18 cellular contexts compared by ENCODE assay signal in genomic region chr21:46063734-46064680, GRCh38. TPM values are rescaled to one million over a fixed set of nuclear protein-coding genes. Genes with fewer than 3 reads are reported as not detected.
DNase-seq lines count a peak whose midpoint lies in the region; ATAC-seq, FAIRE-seq and TF ChIP-seq lines count a peak whose summit lies in the region.
"Had no signal": no experiment of that assay in that cellular context is flagged by ENCODE, and none has a peak within 500 bp of the region (broad histone marks: within the 10 kb centered on the region; RNA-seq: fewer than 3 reads in every experiment).

No MANE protein-coding gene starts in this region.

- intact Hi-C loops in cardiac septum (cut with DNase I) = loop anchor here (10.0 kb wide), 1 partner anchor 89 kb away; no protein-coding TSS in a partner anchor
- intact Hi-C loops in heart right ventricle (cut with DNase I) = loop anchor here in 2 of 10 donors (5.0 kb wide), 2 partner anchors 37 to 48 kb away; no protein-coding TSS in a partner anchor
- intact Hi-C loops in kidney (cut with DNase I) = no loop called here
- intact Hi-C loops in activated CD8-positive, alpha-beta T cell treated with anti-CD3 and anti-CD28 coated beads for 36 hours (cut with micrococcal nuclease) = no loop called here

- H3K9ac ChIP-seq in kidney (ENCODE audit: low read length in 2 of 2) = no peak overlapping the region

- H3K9me3 ChIP-seq in heart right ventricle (peaks cover 0 to 26% (median 0%) of the 10 kb centered on the region in 11 donors), kidney (ENCODE audit: control insufficient read depth in 1 of 2, low read length in 2 of 2) (peaks cover 2 to 9% of the 10 kb centered on the region in 2 donors)
- H3K9me3 ChIP-seq: neutrophil had no signal

- H3K36me3 ChIP-seq in heart right ventricle (no peaks in the 10 kb centered on the region), kidney (ENCODE audit: control insufficient read depth in 1 of 2, insufficient read depth in 2 of 2, low read length in 2 of 2) (no peaks in the 10 kb centered on the region)
- H3K36me3 ChIP-seq: neutrophil had no signal

- H3K27me3 ChIP-seq in heart right ventricle = peaks cover 0 to 16% (median 4%) of the 10 kb centered on the region in 7 donors

- TF ChIP-seq CTCF in heart right ventricle (IDR thresholded peaks at IDR 0.05) (no peak), kidney (IDR thresholded peaks at IDR 0.05; ENCODE audit: borderline replicate concordance, extremely low read depth, insufficient read depth) (no peak), progenitor cell of endocrine pancreas (IDR thresholded peaks at IDR 0.05; ENCODE audit: unreplicated experiment) (no peak)
- TF ChIP-seq CTCF in activated CD8-positive, alpha-beta T cell treated with anti-CD3 and anti-CD28 coated beads for 36 hours (IDR thresholded peaks at IDR 0.05) = no peak

- H3K27me3 Mint-ChIP-seq in progenitor cell of endocrine pancreas = peaks cover 27% of the 10 kb centered on the region
- H3K27me3 Mint-ChIP-seq in activated CD8-positive, alpha-beta T cell treated with anti-CD3 and anti-CD28 coated beads for 36 hours = peaks cover 14% of the 10 kb centered on the region

- CTCF ChIA-PET in activated CD8-positive, alpha-beta T cell treated with anti-CD3 and anti-CD28 coated beads for 36 hours (lab: Charles Lee) = no interaction called here

- no peak overlapping the region for H3K27ac Mint-ChIP-seq in progenitor cell of endocrine pancreas
- H3K27ac Mint-ChIP-seq in activated CD8-positive, alpha-beta T cell treated with anti-CD3 and anti-CD28 coated beads for 36 hours = no peak overlapping the region
- H3K27ac Mint-ChIP-seq: dendritic cell treated with granulocyte-macrophage colony-stimulating factor and Interleukin-4, amounts not matched to agents 40 ng/mL and 50 ng/mL, for 4 days; memory B cell had no signal

- H3K9me3 Mint-ChIP-seq in progenitor cell of endocrine pancreas (ENCODE audit: low read depth) = peaks cover 16% of the 10 kb centered on the region
- H3K9me3 Mint-ChIP-seq in activated CD8-positive, alpha-beta T cell treated with anti-CD3 and anti-CD28 coated beads for 36 hours = peaks cover 7% of the 10 kb centered on the region

- H3K36me3 Mint-ChIP-seq in progenitor cell of endocrine pancreas (ENCODE audit: insufficient read depth) = no peaks in the 10 kb centered on the region
- H3K36me3 Mint-ChIP-seq in activated CD8-positive, alpha-beta T cell treated with anti-CD3 and anti-CD28 coated beads for 36 hours (ENCODE audit: low read depth) = no peaks in the 10 kb centered on the region
- H3K36me3 Mint-ChIP-seq: memory B cell had no signal

- no peak overlapping the region for H3K4me3 ChIP-seq in heart right ventricle
- H3K4me3 ChIP-seq in kidney (ENCODE audit: low read length in 2 of 2) = no peak overlapping the region
- H3K4me3 ChIP-seq: K562 had no signal

- no peak overlapping the region for H3K4me3 Mint-ChIP-seq in progenitor cell of endocrine pancreas (ENCODE audit: low read depth)
- no peak overlapping the region for H3K4me3 Mint-ChIP-seq in activated CD8-positive, alpha-beta T cell treated with anti-CD3 and anti-CD28 coated beads for 36 hours
- H3K4me3 Mint-ChIP-seq: dendritic cell treated with granulocyte-macrophage colony-stimulating factor and Interleukin-4, amounts not matched to agents 40 ng/mL and 50 ng/mL, for 4 days; memory B cell had no signal

- H3K4me1 ChIP-seq in heart right ventricle = peaks cover 15 to 53% (median 36%) of the 10 kb centered on the region in 9 donors
- peaks cover 0 to 13% of the 10 kb centered on the region in 2 donors for H3K4me1 ChIP-seq in kidney (ENCODE audit: control insufficient read depth in 1 of 2, insufficient read depth in 1 of 2, low read depth in 1 of 2, low read length in 2 of 2)

- H3K4me1 Mint-ChIP-seq in progenitor cell of endocrine pancreas (ENCODE audit: low read depth) = peaks cover 11% of the 10 kb centered on the region
- H3K4me1 Mint-ChIP-seq in activated CD8-positive, alpha-beta T cell treated with anti-CD3 and anti-CD28 coated beads for 36 hours (ENCODE audit: low read depth) = peaks cover 52% of the 10 kb centered on the region
- H3K4me1 Mint-ChIP-seq: memory B cell had no signal

- ATAC-seq in heart right ventricle (no peak), HG03039 (IDR thresholded peaks at IDR 0.05; ENCODE audit: unreplicated experiment) (no peak)
- ATAC-seq in activated CD8-positive, alpha-beta T cell treated with anti-CD3 and anti-CD28 coated beads for 36 hours = no peak

- POLR2A ChIA-PET in activated CD8-positive, alpha-beta T cell treated with anti-CD3 and anti-CD28 coated beads for 36 hours (lab: Charles Lee) = no interaction called here

- peak overlapping the region in 3 of 10 donors; percentile 15 to 81 (median 78) for H3K27ac ChIP-seq in heart right ventricle
- no peak overlapping the region for H3K27ac ChIP-seq in kidney (ENCODE audit: low read depth in 2 of 2, low read length in 2 of 2)
- H3K27ac ChIP-seq: neutrophil had no signal

- 83% methylated on average over 30 of the region's 30 CpGs for WGBS in heart right ventricle, 2 donors

- FAIRE-seq in kidney (lab: Jason Lieb, UNC) = no peak
- FAIRE-seq: K562, RCC 7860 had no signal

- DNase-seq in cardiac septum (ENCODE audit: low spot score) = peak; percentile 72
- no peak for DNase-seq in heart right ventricle
- peak; percentile 47 for DNase-seq in kidney
- DNase-seq in progenitor cell of endocrine pancreas (ENCODE audit: low spot score, unreplicated experiment) = peak; percentile 5
- DNase-seq in activated CD8-positive, alpha-beta T cell treated with anti-CD3 and anti-CD28 coated beads for 36 hours = no peak
- no peak for DNase-seq in COR-L47 (lab: John Stamatoyannopoulos, UW)
- no peak for DNase-seq in cerebellar nuclear complex (lab: John Stamatoyannopoulos, UW)
- DNase-seq: activated CD4-positive, alpha-beta T cell treated with anti-CD3 and anti-CD28 coated beads, Interleukin-2, amount 50 U/mL, for 48 hours; activated gamma-delta T cell treated with Interleukin-2 at 50 U/mL for 16 hours; erythroblast; NCI-H1048; NCI-H774 had no signal

RNA-seq across cellular contexts. Expression of gene COL6A2, which starts 33.9 kb away (rescaled TPM):
- total RNA-seq in cardiac septum (157 TPM), heart right ventricle (100 to 1,000 TPM in 8 of 10 donors, 10 to 100 TPM in 2; 76.6 to 370 (median 119) TPM), kidney (174 TPM), progenitor cell of endocrine pancreas (32.0 and 38.6 TPM in 2 replicates)
- polyA plus RNA-seq in heart right ventricle (100 to 1,000 TPM; 301 to 363 TPM), kidney (ENCODE audit: insufficient read depth, low read depth, low replicate concordance) (52.4 TPM)
- total RNA-seq in activated CD8-positive, alpha-beta T cell treated with anti-CD3 and anti-CD28 coated beads for 36 hours = 10 to 100 TPM; 25.0 to 25.3 TPM

Comparison
In these comparisons a context has a peak if more than half of its experiments do, and no peak if none do; other contexts are left out.
1. DNase-seq: peak in cardiac septum (single experiment), kidney (single experiment) and progenitor cell of endocrine pancreas (single experiment); none in heart right ventricle (0 of 2), activated CD8-positive, alpha-beta T cell treated with anti-CD3 and anti-CD28 coated beads for 36 hours (single experiment), COR-L47 (single experiment) and cerebellar nuclear complex (0 of 2).